In genomic region chr15:64703632-64703959, GRCh38 we compare ENCODE assay signal across 8 cellular contexts.
DNase-seq lines count a peak whose midpoint lies in the region; ATAC-seq and TF ChIP-seq lines count a peak whose summit lies in the region.

No MANE protein-coding gene starts in this region.

- peaks cover 45% of the 10 kb centered on the region for H3K4me1 Mint-ChIP-seq in nephron

- H3K4me3 ChIP-seq in GM08714 (ENCODE audit: low read length), result peak overlapping the region; percentile 73; the same call in 1 of the 2 replicates
- peak overlapping the region; percentile 66 for H3K4me3 ChIP-seq in NB4 (ENCODE audit: low read depth, low read length)
- H3K4me3 ChIP-seq in coronary artery, result peak overlapping the region; percentile 99

- H3K36me3 Mint-ChIP-seq in nephron (ENCODE audit: low read depth), result peaks cover 7% of the 10 kb centered on the region

- TF ChIP-seq CTCF in NB4 (IDR thresholded peaks at IDR 0.05; ENCODE audit: low read depth, low read length) (no peak), coronary artery (IDR thresholded peaks at IDR 0.05) (no peak), nephron (IDR thresholded peaks at IDR 0.05; ENCODE audit: unreplicated experiment in 3 of 3) (no peak), GM10248 (IDR thresholded peaks at IDR 0.05; ENCODE audit: control extremely low read depth, extremely low read depth, low read depth, missing control alignments) (no peak)

- CTCF ChIA-PET in GM10248 (lab: Yijun Ruan, JAX), result interaction anchor here (1.3 to 2.8 kb wide), 3 partner anchors 18 to 24 kb away, joined by 3 to 21 read pairs (median 16); no protein-coding TSS in a partner anchor

- peak overlapping the region; percentile 97 to 99 for H3K27ac ChIP-seq in coronary artery

- peak overlapping the region; percentile 92 to 95 (median 94) for H3K27ac Mint-ChIP-seq in nephron

- DNase-seq in NB4 (ENCODE audit: low read depth), result no peak
- no peak for DNase-seq in coronary artery (ENCODE audit: low spot score)
- DNase-seq in GM10248 (ENCODE audit: extremely low spot score), result no peak
- no peak for DNase-seq in occipital lobe (lab: John Stamatoyannopoulos, UW)

- no peaks in the 10 kb centered on the region for H3K9me3 Mint-ChIP-seq in nephron

- H3K27me3 Mint-ChIP-seq in nephron (ENCODE audit: low read depth), result no peaks in the 10 kb centered on the region

- peak overlapping the region; percentile 88 to 94 (median 92) for H3K4me3 Mint-ChIP-seq in nephron

- TF ChIP-seq POLR2A in NB4 (IDR thresholded peaks at IDR 0.05; ENCODE audit: extremely low read depth, insufficient read length), result no peak

- ATAC-seq in HG03565 (IDR thresholded peaks at IDR 0.05; ENCODE audit: unreplicated experiment), result no peak
- no peak for ATAC-seq in GM21528 (IDR thresholded peaks at IDR 0.05; ENCODE audit: low FRiP score, unreplicated experiment)

- POLR2A ChIA-PET in GM10248 (lab: Yijun Ruan, JAX), result interaction anchor here (0.6 kb wide), 1 partner anchor 17 kb away, joined by 5 read pairs; no protein-coding TSS in a partner anchor
